Comparison of ENCODE assay signal across 8 cellular contexts in the genomic region with DNA sequence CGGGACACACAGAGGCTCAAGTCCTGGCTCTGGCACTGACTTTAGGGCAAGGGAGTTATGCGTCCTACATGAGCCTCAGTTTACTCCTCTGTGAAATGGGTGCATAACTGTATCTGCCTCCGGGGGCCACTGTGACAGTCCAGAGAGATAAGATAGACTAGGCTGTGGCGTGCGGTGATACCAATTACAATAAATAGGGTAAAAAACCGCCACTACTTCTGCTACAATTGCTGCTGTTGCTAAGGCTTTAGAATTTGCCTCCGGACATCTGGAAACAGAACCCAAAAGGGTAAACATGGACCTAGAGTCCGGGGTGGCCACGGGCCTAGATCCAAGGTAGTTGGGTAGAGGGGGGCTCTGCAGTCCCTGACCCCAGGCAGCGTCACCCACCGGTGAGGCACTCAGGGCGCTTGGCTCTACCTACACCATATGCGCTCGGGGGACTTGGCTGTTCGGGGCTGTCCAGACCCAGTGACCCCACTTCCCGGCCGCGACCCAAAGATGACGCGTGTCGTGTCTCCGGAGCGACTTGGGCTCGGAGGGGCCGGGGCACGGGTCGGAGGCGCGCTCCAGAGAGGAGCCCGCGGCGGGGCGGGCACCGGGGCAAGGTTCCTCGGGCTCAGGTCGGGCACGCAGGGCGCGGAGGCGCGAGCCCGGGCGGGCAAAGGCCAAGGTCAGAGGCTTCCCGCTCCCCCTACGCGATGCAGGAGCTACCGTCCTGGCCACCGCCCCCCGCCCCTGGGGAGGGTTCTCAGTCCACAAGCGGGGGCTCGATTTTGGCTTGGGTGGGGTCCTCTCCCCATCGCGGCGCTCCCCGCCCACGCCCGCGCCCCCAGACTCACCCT. TPM values are rescaled to one million over a fixed set of nuclear protein-coding genes. Genes with fewer than 3 reads are reported as not detected.
DNase-seq lines count a peak whose midpoint lies in the region; ATAC-seq and TF ChIP-seq lines count a peak whose summit lies in the region.

No MANE protein-coding gene starts in this region.

- DNase-seq in AG04450 (ENCODE audit: low read depth, low spot score) = no peak
- DNase-seq in activated CD8-positive, alpha-beta T cell treated with anti-CD3 and anti-CD28 coated beads, Interleukin-2, amount 10 ng/mL, durations not matched to agents 7 days and 5 days = no peak
- DNase-seq in cardiac septum (ENCODE audit: low spot score) = peak; percentile 79
- peak; percentile 6 for DNase-seq in prostate gland (ENCODE audit: low spot score)
- no peak for DNase-seq in superior temporal gyrus (ENCODE audit: extremely low spot score)
- DNase-seq in dedifferentiated amniotic fluid mesenchymal stem cell (ENCODE audit: extremely low spot score) = no peak
- no peak for DNase-seq in NCI-H2171 treated with DMSO at 0.1 percent for 48 hours (lab: John Stamatoyannopoulos, UW)

- no peaks in the 10 kb centered on the region for H3K4me1 ChIP-seq in prostate gland (replicated peaks)

- 9% methylated on average over 37 of the region's 58 CpGs for WGBS in prostate gland

- no peaks in the 10 kb centered on the region for H3K36me3 Mint-ChIP-seq in activated CD8-positive, alpha-beta T cell treated with anti-CD3 and anti-CD28 coated beads, Interleukin-2, amount 10 ng/mL, durations not matched to agents 7 days and 5 days (ENCODE audit: low read depth)

- H3K4me1 Mint-ChIP-seq in activated CD8-positive, alpha-beta T cell treated with anti-CD3 and anti-CD28 coated beads, Interleukin-2, amount 10 ng/mL, durations not matched to agents 7 days and 5 days (ENCODE audit: low read depth) = peaks cover 6% of the 10 kb centered on the region

- TF ChIP-seq POLR2A in prostate gland (IDR thresholded peaks at IDR 0.05) = no peak

- no peaks in the 10 kb centered on the region for H3K9me3 Mint-ChIP-seq in activated CD8-positive, alpha-beta T cell treated with anti-CD3 and anti-CD28 coated beads, Interleukin-2, amount 10 ng/mL, durations not matched to agents 7 days and 5 days (ENCODE audit: insufficient read depth)

- H3K27me3 Mint-ChIP-seq in activated CD8-positive, alpha-beta T cell treated with anti-CD3 and anti-CD28 coated beads, Interleukin-2, amount 10 ng/mL, durations not matched to agents 7 days and 5 days (ENCODE audit: low read depth) = peaks cover 45% of the 10 kb centered on the region

- POLR2A ChIA-PET in AG04450 (lab: Yijun Ruan, JAX) = interaction anchor here (1.0 kb wide), 1 partner anchor 95 kb away, joined by 3 read pairs; no protein-coding TSS in a partner anchor
- POLR2A ChIA-PET in activated CD8-positive, alpha-beta T cell treated with anti-CD3 and anti-CD28 coated beads, Interleukin-2, amount 10 ng/mL, durations not matched to agents 7 days and 5 days (lab: Charles Lee) = no interaction called here

- TF ChIP-seq CTCF in AG04450 (IDR thresholded peaks at IDR 0.05; ENCODE audit: low read depth, low read length) = no peak
- TF ChIP-seq CTCF in prostate gland (IDR thresholded peaks at IDR 0.05) = no peak

- H3K9me3 ChIP-seq in AG04450 (ENCODE audit: control insufficient read depth, insufficient read depth, low read length) = no peaks in the 10 kb centered on the region
- H3K9me3 ChIP-seq in prostate gland = no peaks in the 10 kb centered on the region

- no peaks in the 10 kb centered on the region for H3K36me3 ChIP-seq in prostate gland

- H3K27ac ChIP-seq in AG04450 (ENCODE audit: low read depth, low read length) = no peak overlapping the region
- peak overlapping the region; percentile 90 for H3K27ac ChIP-seq in prostate gland

- ATAC-seq in GM19395 (IDR thresholded peaks at IDR 0.05; ENCODE audit: unreplicated experiment) = peak; percentile 12
- ATAC-seq in activated CD8-positive, alpha-beta T cell treated with anti-CD3 and anti-CD28 coated beads, Interleukin-2, amount 10 ng/mL, durations not matched to agents 7 days and 5 days = no peak

- H3K4me3 ChIP-seq in AG04450 (ENCODE audit: low read depth, low read length) (peak overlapping the region; percentile 61), prostate gland (peak overlapping the region; percentile 99 to 100)

- CTCF ChIA-PET in AG04450 (lab: Charles Lee) = no interaction called here
- CTCF ChIA-PET in activated CD8-positive, alpha-beta T cell treated with anti-CD3 and anti-CD28 coated beads, Interleukin-2, amount 10 ng/mL, durations not matched to agents 7 days and 5 days (lab: Charles Lee) = no interaction called here

- peaks cover 3% of the 10 kb centered on the region for H3K27me3 ChIP-seq in AG04450 (ENCODE audit: control insufficient read depth, insufficient read depth, low read length)
- no peaks in the 10 kb centered on the region for H3K27me3 ChIP-seq in prostate gland (replicated peaks; ENCODE audit: insufficient read depth)

- no peak overlapping the region for H3K27ac Mint-ChIP-seq in activated CD8-positive, alpha-beta T cell treated with anti-CD3 and anti-CD28 coated beads, Interleukin-2, amount 10 ng/mL, durations not matched to agents 7 days and 5 days

- intact Hi-C loops in cardiac septum (cut with DNase I) = loop anchor here (5.0 kb wide), 1 partner anchor 136 kb away; no protein-coding TSS in a partner anchor
- intact Hi-C loops in prostate gland (cut with DNase I) = no loop called here

- peak overlapping the region; percentile 22 for H3K4me3 Mint-ChIP-seq in activated CD8-positive, alpha-beta T cell treated with anti-CD3 and anti-CD28 coated beads, Interleukin-2, amount 10 ng/mL, durations not matched to agents 7 days and 5 days

RNA-seq across cellular contexts. Expression of a gene that starts 1.0 kb away (rescaled TPM):
- 2.6 and 2.9 TPM in 2 replicates for polyA plus RNA-seq in AG04450 (2011; rRNA removed)
- 18.0 and 25.0 TPM in 2 replicates for polyA minus RNA-seq in AG04450 (2011; rRNA and poly(A)+ RNA removed)
- 1 to 10 TPM in 1 of 2 experiments, under 1 TPM in 1; 0.42 to 1.1 TPM for total RNA-seq in activated CD8-positive, alpha-beta T cell treated with anti-CD3 and anti-CD28 coated beads, Interleukin-2, amount 10 ng/mL, durations not matched to agents 7 days and 5 days
- total RNA-seq in cardiac septum (113 TPM), prostate gland (100 to 1,000 TPM in 1 of 2 donors, 10 to 100 TPM in 1; 51.2 to 124 TPM)

RNA-seq across cellular contexts. Expression of a gene that starts 55.6 kb away (rescaled TPM):
- 4.9 and 6.0 TPM in 2 replicates for polyA plus RNA-seq in AG04450 (2011; rRNA removed)
- polyA minus RNA-seq in AG04450 (2011; rRNA and poly(A)+ RNA removed) = 15.3 and 24.1 TPM in 2 replicates
- total RNA-seq in activated CD8-positive, alpha-beta T cell treated with anti-CD3 and anti-CD28 coated beads, Interleukin-2, amount 10 ng/mL, durations not matched to agents 7 days and 5 days = 10 to 100 TPM; 34.0 to 40.5 TPM
- 12.5 TPM for total RNA-seq in cardiac septum
- 10 to 100 TPM; 44.5 to 52.3 TPM for total RNA-seq in prostate gland

Comparison
In these comparisons a context has a peak if more than half of its experiments do, and no peak if none do; other contexts are left out.
1. DNase-seq: peak in cardiac septum (single experiment) and prostate gland (single experiment); none in AG04450 (single experiment), activated CD8-positive, alpha-beta T cell treated with anti-CD3 and anti-CD28 coated beads, Interleukin-2, amount 10 ng/mL, durations not matched to agents 7 days and 5 days (single experiment), superior temporal gyrus (single experiment), dedifferentiated amniotic fluid mesenchymal stem cell (single experiment) and NCI-H2171 treated with DMSO at 0.1 percent for 48 hours (single experiment).
2. RNA of a gene that starts 1.0 kb away (total RNA-seq): 51.2 to 124 TPM in prostate gland and 113 TPM in cardiac septum (single experiment); 0.42 to 1.1 TPM in activated CD8-positive, alpha-beta T cell treated with anti-CD3 and anti-CD28 coated beads, Interleukin-2, amount 10 ng/mL, durations not matched to agents 7 days and 5 days; every median in the first group is over 10 times any median in the second.